ENCODE assay signal across 14 cellular contexts in genomic region chr2:14194233-14194632, GRCh38.
A peak's percentile ranks its signal among the peaks of the same experiment; 100 is the strongest.
DNase-seq lines count a peak whose midpoint lies in the region; ATAC-seq lines count a peak whose summit lies in the region.
"Had no signal": no experiment of that assay in that cellular context is flagged by ENCODE, and none has a peak within 500 bp of the region (broad histone marks: within the 10 kb centered on the region; RNA-seq: fewer than 3 reads in every experiment).

No MANE protein-coding gene starts in this region.

- intact Hi-C loops in left cardiac atrium (cut with DNase I), result no loop called here

- DNase-seq in COR-L47 (lab: John Stamatoyannopoulos, UW) (peak; percentile 6), NCI-H146 (lab: John Stamatoyannopoulos, UW) (peak; percentile 30), NCI-H774 (lab: John Stamatoyannopoulos, UW) (peak; percentile 33), islet precursor cell (peak; percentile 52), glomerular visceral epithelial cell (ENCODE audit: extremely low spot score) (no peak), left cardiac atrium (no peak)
- DNase-seq: EL, H9, NCI-H1105 treated with DMSO at 0.1 percent for 48 hours, NCI-H2081, NCI-H2227 treated with DMSO at 0.1 percent for 48 hours, NCI-H526 treated with DMSO at 0.1 percent for 48 hours, SIG-M5 had no signal

- ATAC-seq in GM18520 (IDR thresholded peaks at IDR 0.05; ENCODE audit: unreplicated experiment) (no peak), left cardiac atrium (no peak)

Comparison
In these comparisons a context has a peak if more than half of its experiments do, and no peak if none do; other contexts are left out.
1. DNase-seq: peak in COR-L47 (single experiment), NCI-H146 (single experiment), NCI-H774 (single experiment) and islet precursor cell (single experiment); none in glomerular visceral epithelial cell (single experiment) and left cardiac atrium (single experiment).